ENCODE assay signal across 1 cellular context in the genomic region with DNA sequence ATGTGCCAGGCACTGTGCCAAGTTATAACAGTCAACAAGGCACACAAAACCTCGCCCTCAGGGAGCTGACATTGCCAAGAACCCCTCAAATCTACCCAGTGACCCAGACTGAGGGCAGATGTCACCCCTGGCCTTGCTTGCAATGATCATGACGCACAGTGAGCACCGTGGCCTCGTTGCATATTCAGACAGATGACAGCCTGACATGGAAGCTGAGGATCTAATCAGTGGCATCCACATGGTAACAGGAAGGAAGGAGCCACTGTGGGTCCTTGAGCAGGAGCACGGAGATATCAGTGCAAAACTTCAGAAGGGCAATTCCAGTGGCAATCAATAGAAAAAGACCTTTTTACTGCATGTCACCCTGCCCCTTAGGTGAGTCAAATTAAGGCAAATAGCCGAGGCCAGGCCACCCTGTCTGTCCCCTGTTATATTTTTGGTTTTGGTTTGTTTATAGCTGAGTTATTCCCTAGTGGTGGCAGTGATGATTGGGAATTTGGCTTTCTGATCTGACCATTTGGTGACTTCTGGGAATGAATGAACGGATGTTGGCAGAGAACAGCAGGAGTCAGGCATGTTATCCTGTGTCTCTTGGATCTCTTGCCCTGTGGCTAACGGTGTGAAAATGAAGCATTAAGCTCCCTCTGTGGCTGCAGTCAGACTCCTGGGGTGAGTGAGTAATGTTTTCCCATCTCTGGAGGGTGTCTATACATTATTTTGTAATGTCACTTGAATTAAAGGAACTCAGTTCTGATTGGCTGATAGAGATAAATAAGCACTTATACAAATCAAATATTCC.
TF ChIP-seq lines count a peak whose summit lies in the region.

No MANE protein-coding gene starts in this region.

TF ChIP-seq in K562, 482 proteins besides CTCF, POLR2A, EP300 and RAD21 (continued from another document and continues in another):
- TF ChIP-seq NR2C2 (CRISPR knock-in tag; IDR thresholded peaks at IDR 0.05) (no peak), NR2C2 (tag; IDR thresholded peaks at IDR 0.05) (peak; percentile 37; the same call in 1 of the 2 replicates), FOXJ2 (tag; IDR thresholded peaks at IDR 0.05) (no peak), BCOR (IDR thresholded peaks at IDR 0.05) (peak; percentile 65), MYC (IDR thresholded peaks at IDR 0.05; ENCODE audit: low read depth, low read length) (peak; percentile 49; the same call in 1 of the 2 replicates), MYC (CRISPR knock-in tag; IDR thresholded peaks at IDR 0.05; ENCODE audit: borderline replicate concordance, low read depth) (no peak), HMGN3 (IDR thresholded peaks at IDR 0.05; ENCODE audit: borderline replicate concordance, extremely low read depth, insufficient read length, low read depth, low read length) (no peak), RBM25 (IDR thresholded peaks at IDR 0.05; ENCODE audit: low read depth, low read length, severe bottlenecking) (peak; percentile 86), ZNF707 (CRISPR knock-in tag; conservative IDR thresholded peaks at IDR 0.05) (no peak), PML (IDR thresholded peaks at IDR 0.05; ENCODE audit: low read length) (0 out of 2 replicates have a peak, but pooled peaks have one; percentile 42), CCAR2 (IDR thresholded peaks at IDR 0.05; ENCODE audit: low read depth, low read length) (no peak), FOSL1 (tag; conservative IDR thresholded peaks at IDR 0.05) (0 out of 2 replicates have a peak, but pooled peaks have one; percentile 25), TAF9B (IDR thresholded peaks at IDR 0.05; ENCODE audit: partially characterized antibody) (no peak), FOXJ3 (CRISPR knock-in tag; IDR thresholded peaks at IDR 0.05) (no peak), ZNF347 (CRISPR knock-in tag; IDR thresholded peaks at IDR 0.05; ENCODE audit: low read depth) (no peak), ZFP36 (IDR thresholded peaks at IDR 0.05; ENCODE audit: low read depth, low read length, partially characterized antibody) (peak; percentile 88), HDAC1 (IDR thresholded peaks at IDR 0.05) (no peak), FOS (IDR thresholded peaks at IDR 0.05; ENCODE audit: extremely low read depth, insufficient read length) (no peak), U2AF1 (optimal IDR thresholded peaks at IDR 0.05; ENCODE audit: low read depth, low read length) (no peak), ATF1 (CRISPR knock-in tag; IDR thresholded peaks at IDR 0.05) (no peak), ATF1 (tag; IDR thresholded peaks at IDR 0.05) (peak; percentile 51), MBD2 (IDR thresholded peaks at IDR 0.05; ENCODE audit: borderline replicate concordance, low read depth) (no peak), SIRT6 (IDR thresholded peaks at IDR 0.05; ENCODE audit: low read depth, low read length) (no peak), GATA2 (CRISPR knock-in tag; IDR thresholded peaks at IDR 0.05) (peak; percentile 50; the same call in 1 of the 2 replicates), HDAC6 (IDR thresholded peaks at IDR 0.05; ENCODE audit: low read depth, low read length) (no peak), ZNF184 (CRISPR knock-in tag; IDR thresholded peaks at IDR 0.05) (no peak), FOXM1 (IDR thresholded peaks at IDR 0.05; ENCODE audit: low read depth) (no peak), FOXM1 (CRISPR knock-in tag; IDR thresholded peaks at IDR 0.05; ENCODE audit: low read depth) (no peak), NFIC (IDR thresholded peaks at IDR 0.05) (peak; percentile 59), ZNF263 (CRISPR knock-in tag; IDR thresholded peaks at IDR 0.05; ENCODE audit: borderline replicate concordance) (peak; percentile 68; the same call in 1 of the 2 replicates), DDX20 (tag; IDR thresholded peaks at IDR 0.05; ENCODE audit: low read depth) (no peak), ZNF551 (CRISPR knock-in tag; IDR thresholded peaks at IDR 0.05) (no peak), ZFP1 (CRISPR knock-in tag; IDR thresholded peaks at IDR 0.05) (no peak)
- TF ChIP-seq, protein P1, sequence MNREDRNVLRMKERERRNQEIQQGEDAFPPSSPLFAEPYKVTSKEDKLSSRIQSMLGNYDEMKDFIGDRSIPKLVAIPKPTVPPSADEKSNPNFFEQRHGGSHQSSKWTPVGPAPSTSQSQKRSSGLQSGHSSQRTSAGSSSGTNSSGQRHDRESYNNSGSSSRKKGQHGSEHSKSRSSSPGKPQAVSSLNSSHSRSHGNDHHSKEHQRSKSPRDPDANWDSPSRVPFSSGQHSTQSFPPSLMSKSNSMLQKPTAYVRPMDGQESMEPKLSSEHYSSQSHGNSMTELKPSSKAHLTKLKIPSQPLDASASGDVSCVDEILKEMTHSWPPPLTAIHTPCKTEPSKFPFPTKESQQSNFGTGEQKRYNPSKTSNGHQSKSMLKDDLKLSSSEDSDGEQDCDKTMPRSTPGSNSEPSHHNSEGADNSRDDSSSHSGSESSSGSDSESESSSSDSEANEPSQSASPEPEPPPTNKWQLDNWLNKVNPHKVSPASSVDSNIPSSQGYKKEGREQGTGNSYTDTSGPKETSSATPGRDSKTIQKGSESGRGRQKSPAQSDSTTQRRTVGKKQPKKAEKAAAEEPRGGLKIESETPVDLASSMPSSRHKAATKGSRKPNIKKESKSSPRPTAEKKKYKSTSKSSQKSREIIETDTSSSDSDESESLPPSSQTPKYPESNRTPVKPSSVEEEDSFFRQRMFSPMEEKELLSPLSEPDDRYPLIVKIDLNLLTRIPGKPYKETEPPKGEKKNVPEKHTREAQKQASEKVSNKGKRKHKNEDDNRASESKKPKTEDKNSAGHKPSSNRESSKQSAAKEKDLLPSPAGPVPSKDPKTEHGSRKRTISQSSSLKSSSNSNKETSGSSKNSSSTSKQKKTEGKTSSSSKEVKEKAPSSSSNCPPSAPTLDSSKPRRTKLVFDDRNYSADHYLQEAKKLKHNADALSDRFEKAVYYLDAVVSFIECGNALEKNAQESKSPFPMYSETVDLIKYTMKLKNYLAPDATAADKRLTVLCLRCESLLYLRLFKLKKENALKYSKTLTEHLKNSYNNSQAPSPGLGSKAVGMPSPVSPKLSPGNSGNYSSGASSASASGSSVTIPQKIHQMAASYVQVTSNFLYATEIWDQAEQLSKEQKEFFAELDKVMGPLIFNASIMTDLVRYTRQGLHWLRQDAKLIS (CRISPR knock-in tag; IDR thresholded peaks at IDR 0.05) = no peak
- TF ChIP-seq, protein P2, sequence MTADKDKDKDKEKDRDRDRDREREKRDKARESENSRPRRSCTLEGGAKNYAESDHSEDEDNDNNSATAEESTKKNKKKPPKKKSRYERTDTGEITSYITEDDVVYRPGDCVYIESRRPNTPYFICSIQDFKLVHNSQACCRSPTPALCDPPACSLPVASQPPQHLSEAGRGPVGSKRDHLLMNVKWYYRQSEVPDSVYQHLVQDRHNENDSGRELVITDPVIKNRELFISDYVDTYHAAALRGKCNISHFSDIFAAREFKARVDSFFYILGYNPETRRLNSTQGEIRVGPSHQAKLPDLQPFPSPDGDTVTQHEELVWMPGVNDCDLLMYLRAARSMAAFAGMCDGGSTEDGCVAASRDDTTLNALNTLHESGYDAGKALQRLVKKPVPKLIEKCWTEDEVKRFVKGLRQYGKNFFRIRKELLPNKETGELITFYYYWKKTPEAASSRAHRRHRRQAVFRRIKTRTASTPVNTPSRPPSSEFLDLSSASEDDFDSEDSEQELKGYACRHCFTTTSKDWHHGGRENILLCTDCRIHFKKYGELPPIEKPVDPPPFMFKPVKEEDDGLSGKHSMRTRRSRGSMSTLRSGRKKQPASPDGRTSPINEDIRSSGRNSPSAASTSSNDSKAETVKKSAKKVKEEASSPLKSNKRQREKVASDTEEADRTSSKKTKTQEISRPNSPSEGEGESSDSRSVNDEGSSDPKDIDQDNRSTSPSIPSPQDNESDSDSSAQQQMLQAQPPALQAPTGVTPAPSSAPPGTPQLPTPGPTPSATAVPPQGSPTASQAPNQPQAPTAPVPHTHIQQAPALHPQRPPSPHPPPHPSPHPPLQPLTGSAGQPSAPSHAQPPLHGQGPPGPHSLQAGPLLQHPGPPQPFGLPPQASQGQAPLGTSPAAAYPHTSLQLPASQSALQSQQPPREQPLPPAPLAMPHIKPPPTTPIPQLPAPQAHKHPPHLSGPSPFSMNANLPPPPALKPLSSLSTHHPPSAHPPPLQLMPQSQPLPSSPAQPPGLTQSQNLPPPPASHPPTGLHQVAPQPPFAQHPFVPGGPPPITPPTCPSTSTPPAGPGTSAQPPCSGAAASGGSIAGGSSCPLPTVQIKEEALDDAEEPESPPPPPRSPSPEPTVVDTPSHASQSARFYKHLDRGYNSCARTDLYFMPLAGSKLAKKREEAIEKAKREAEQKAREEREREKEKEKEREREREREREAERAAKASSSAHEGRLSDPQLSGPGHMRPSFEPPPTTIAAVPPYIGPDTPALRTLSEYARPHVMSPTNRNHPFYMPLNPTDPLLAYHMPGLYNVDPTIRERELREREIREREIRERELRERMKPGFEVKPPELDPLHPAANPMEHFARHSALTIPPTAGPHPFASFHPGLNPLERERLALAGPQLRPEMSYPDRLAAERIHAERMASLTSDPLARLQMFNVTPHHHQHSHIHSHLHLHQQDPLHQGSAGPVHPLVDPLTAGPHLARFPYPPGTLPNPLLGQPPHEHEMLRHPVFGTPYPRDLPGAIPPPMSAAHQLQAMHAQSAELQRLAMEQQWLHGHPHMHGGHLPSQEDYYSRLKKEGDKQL (CRISPR knock-in tag; IDR thresholded peaks at IDR 0.05; ENCODE audit: borderline replicate concordance) = no peak
- TF ChIP-seq, protein P3, sequence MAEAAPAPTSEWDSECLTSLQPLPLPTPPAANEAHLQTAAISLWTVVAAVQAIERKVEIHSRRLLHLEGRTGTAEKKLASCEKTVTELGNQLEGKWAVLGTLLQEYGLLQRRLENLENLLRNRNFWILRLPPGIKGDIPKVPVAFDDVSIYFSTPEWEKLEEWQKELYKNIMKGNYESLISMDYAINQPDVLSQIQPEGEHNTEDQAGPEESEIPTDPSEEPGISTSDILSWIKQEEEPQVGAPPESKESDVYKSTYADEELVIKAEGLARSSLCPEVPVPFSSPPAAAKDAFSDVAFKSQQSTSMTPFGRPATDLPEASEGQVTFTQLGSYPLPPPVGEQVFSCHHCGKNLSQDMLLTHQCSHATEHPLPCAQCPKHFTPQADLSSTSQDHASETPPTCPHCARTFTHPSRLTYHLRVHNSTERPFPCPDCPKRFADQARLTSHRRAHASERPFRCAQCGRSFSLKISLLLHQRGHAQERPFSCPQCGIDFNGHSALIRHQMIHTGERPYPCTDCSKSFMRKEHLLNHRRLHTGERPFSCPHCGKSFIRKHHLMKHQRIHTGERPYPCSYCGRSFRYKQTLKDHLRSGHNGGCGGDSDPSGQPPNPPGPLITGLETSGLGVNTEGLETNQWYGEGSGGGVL (CRISPR knock-in tag; IDR thresholded peaks at IDR 0.05) = no peak
- TF ChIP-seq, protein P4, sequence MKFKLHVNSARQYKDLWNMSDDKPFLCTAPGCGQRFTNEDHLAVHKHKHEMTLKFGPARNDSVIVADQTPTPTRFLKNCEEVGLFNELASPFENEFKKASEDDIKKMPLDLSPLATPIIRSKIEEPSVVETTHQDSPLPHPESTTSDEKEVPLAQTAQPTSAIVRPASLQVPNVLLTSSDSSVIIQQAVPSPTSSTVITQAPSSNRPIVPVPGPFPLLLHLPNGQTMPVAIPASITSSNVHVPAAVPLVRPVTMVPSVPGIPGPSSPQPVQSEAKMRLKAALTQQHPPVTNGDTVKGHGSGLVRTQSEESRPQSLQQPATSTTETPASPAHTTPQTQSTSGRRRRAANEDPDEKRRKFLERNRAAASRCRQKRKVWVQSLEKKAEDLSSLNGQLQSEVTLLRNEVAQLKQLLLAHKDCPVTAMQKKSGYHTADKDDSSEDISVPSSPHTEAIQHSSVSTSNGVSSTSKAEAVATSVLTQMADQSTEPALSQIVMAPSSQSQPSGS (CRISPR knock-in tag; IDR thresholded peaks at IDR 0.05) = no peak
- TF ChIP-seq, protein P5, sequence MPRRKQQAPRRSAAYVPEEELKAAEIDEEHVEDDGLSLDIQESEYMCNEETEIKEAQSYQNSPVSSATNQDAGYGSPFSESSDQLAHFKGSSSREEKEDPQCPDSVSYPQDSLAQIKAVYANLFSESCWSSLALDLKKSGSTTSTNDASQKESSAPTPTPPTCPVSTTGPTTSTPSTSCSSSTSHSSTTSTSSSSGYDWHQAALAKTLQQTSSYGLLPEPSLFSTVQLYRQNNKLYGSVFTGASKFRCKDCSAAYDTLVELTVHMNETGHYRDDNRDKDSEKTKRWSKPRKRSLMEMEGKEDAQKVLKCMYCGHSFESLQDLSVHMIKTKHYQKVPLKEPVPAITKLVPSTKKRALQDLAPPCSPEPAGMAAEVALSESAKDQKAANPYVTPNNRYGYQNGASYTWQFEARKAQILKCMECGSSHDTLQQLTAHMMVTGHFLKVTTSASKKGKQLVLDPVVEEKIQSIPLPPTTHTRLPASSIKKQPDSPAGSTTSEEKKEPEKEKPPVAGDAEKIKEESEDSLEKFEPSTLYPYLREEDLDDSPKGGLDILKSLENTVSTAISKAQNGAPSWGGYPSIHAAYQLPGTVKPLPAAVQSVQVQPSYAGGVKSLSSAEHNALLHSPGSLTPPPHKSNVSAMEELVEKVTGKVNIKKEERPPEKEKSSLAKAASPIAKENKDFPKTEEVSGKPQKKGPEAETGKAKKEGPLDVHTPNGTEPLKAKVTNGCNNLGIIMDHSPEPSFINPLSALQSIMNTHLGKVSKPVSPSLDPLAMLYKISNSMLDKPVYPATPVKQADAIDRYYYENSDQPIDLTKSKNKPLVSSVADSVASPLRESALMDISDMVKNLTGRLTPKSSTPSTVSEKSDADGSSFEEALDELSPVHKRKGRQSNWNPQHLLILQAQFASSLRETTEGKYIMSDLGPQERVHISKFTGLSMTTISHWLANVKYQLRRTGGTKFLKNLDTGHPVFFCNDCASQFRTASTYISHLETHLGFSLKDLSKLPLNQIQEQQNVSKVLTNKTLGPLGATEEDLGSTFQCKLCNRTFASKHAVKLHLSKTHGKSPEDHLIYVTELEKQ (CRISPR knock-in tag; IDR thresholded peaks at IDR 0.05) = no peak
- TF ChIP-seq, protein P6, sequence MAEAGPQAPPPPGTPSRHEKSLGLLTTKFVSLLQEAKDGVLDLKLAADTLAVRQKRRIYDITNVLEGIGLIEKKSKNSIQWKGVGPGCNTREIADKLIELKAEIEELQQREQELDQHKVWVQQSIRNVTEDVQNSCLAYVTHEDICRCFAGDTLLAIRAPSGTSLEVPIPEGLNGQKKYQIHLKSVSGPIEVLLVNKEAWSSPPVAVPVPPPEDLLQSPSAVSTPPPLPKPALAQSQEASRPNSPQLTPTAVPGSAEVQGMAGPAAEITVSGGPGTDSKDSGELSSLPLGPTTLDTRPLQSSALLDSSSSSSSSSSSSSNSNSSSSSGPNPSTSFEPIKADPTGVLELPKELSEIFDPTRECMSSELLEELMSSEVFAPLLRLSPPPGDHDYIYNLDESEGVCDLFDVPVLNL (CRISPR knock-in tag; IDR thresholded peaks at IDR 0.05; ENCODE audit: low read depth) = no peak
- TF ChIP-seq, protein P7, sequence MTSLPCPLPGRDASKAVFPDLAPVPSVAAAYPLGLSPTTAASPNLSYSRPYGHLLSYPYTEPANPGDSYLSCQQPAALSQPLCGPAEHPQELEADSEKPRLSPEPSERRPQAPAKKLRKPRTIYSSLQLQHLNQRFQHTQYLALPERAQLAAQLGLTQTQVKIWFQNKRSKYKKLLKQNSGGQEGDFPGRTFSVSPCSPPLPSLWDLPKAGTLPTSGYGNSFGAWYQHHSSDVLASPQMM (CRISPR knock-in tag; IDR thresholded peaks at IDR 0.05) = no peak
- TF ChIP-seq, protein P8, sequence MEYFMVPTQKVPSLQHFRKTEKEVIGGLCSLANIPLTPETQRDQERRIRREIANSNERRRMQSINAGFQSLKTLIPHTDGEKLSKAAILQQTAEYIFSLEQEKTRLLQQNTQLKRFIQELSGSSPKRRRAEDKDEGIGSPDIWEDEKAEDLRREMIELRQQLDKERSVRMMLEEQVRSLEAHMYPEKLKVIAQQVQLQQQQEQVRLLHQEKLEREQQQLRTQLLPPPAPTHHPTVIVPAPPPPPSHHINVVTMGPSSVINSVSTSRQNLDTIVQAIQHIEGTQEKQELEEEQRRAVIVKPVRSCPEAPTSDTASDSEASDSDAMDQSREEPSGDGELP (CRISPR knock-in tag; IDR thresholded peaks at IDR 0.05; ENCODE audit: borderline replicate concordance) = peak; percentile 45; the same call in 1 of the 2 replicates
